In genomic region chr5:63648376-63648775, GRCh38 we compare ENCODE assay signal across 25 cellular contexts.
"Had no signal": no experiment of that assay in that cellular context is flagged by ENCODE, and none has a peak within 500 bp of the region (broad histone marks: within the 10 kb centered on the region; RNA-seq: fewer than 3 reads in every experiment).

No MANE protein-coding gene starts in this region.

- DNase-seq: dermis blood vessel endothelial cell; effector memory CD4-positive, alpha-beta T cell; erythroblast; esophagus squamous epithelium; foreskin melanocyte; glutamatergic neuron; heart right ventricle; hypothalamus; left ventricle myocardium superior; lower lobe of right lung; natural killer cell; occipital lobe; ovary; posterior cingulate gyrus; psoas muscle; right cardiac atrium; spleen; stimulated activated CD4-positive, alpha-beta T cell treated with anti-CD3 and anti-CD28 coated beads, Interleukin-4, amount 100 ng/mL, for 4 hours; upper lobe of right lung; uterus had no signal

- H3K36me3 ChIP-seq: esophagus squamous epithelium, heart right ventricle, lower lobe of right lung, ovary, spleen, thoracic aorta, tibial nerve, upper lobe of right lung, uterus had no signal

- H3K4me1 ChIP-seq: esophagus squamous epithelium, heart right ventricle, lower lobe of right lung, psoas muscle, spleen, tibial nerve, upper lobe of right lung, uterus had no signal

- H3K27me3 ChIP-seq: esophagus squamous epithelium, heart right ventricle, ovary, spleen, tibial nerve, upper lobe of right lung, uterus had no signal

- H3K27ac ChIP-seq: coronary artery, esophagus squamous epithelium, heart right ventricle, lower lobe of right lung, ovary, psoas muscle, skin epidermis, spleen, thoracic aorta, tibial nerve, upper lobe of right lung, uterus had no signal

- H3K9me3 ChIP-seq: esophagus squamous epithelium, heart right ventricle, lower lobe of right lung, ovary, psoas muscle, spleen, thoracic aorta, tibial nerve, upper lobe of right lung, uterus had no signal

- ATAC-seq: heart right ventricle; left ventricle myocardium superior; lower lobe of right lung; natural killer cell; psoas muscle; right cardiac atrium; stimulated activated memory B cell treated with anti-CD40 and anti-IgM and Interleukin-4, amounts not matched to agents 10 μg/mL and 1 μg/mL and 100 μg/mL, for 72 hours; upper lobe of right lung had no signal

- H3K4me3 ChIP-seq: coronary artery, esophagus squamous epithelium, heart right ventricle, lower lobe of right lung, ovary, psoas muscle, skin epidermis, spleen, thoracic aorta, tibial nerve, upper lobe of right lung, uterus had no signal
